8 cellular contexts compared by ENCODE assay signal in genomic region chr7:129367700-129368388, GRCh38.
DNase-seq lines count a peak whose midpoint lies in the region; ATAC-seq and TF ChIP-seq lines count a peak whose summit lies in the region.

No MANE protein-coding gene starts in this region.

- no peaks in the 10 kb centered on the region for H3K36me3 Mint-ChIP-seq in nephron (ENCODE audit: low read depth)

- no peaks in the 10 kb centered on the region for H3K9me3 Mint-ChIP-seq in nephron

- DNase-seq in DMS 273 (lab: John Stamatoyannopoulos, UW; ENCODE audit: unreplicated experiment) (peak; percentile 93), RPMI8226 (peak; percentile 81), fibroblast of pulmonary artery (ENCODE audit: low read depth) (peak; percentile 82)
- peak; percentile 60 for DNase-seq in Jurkat, Clone E6-1 (ENCODE audit: low read depth, low spot score)
- peak; percentile 50 to 51 for DNase-seq in activated T-helper 1 cell treated with anti-CD3 and anti-CD28 coated beads, Interleukin-2, amount 50 U/mL, for 16 hours (ENCODE audit: low read depth in 1 of 2, low spot score in 1 of 2)
- DNase-seq in stimulated activated naive CD4-positive, alpha-beta T cell (lab: John Stamatoyannopoulos, UW): peak; percentile 27 to 65 (median 52)

- TF ChIP-seq CTCF in fibroblast of pulmonary artery (IDR thresholded peaks at IDR 0.05; ENCODE audit: low read length, missing control alignments): peak; percentile 93
- TF ChIP-seq CTCF in nephron (IDR thresholded peaks at IDR 0.05; ENCODE audit: unreplicated experiment in 3 of 3): peak; percentile 83 to 85 (median 85)

- H3K4me3 ChIP-seq in Jurkat, Clone E6-1 (ENCODE audit: low read length): no peak overlapping the region
- no peak overlapping the region for H3K4me3 ChIP-seq in fibroblast of pulmonary artery (replicated peaks; ENCODE audit: low read depth, low read length)

- H3K4me3 Mint-ChIP-seq in nephron: peak overlapping the region in 1 of 3 experiments; percentile 13

- H3K27ac Mint-ChIP-seq in nephron: peak overlapping the region in 1 of 3 experiments; percentile 9

- H3K27me3 Mint-ChIP-seq in nephron (ENCODE audit: low read depth): peaks cover 3% of the 10 kb centered on the region

- H3K4me1 Mint-ChIP-seq in nephron: peaks cover 25% of the 10 kb centered on the region

- peak; percentile 57 for ATAC-seq in GM21526 (IDR thresholded peaks at IDR 0.05; ENCODE audit: low FRiP score, unreplicated experiment)
